7 cellular contexts compared by ENCODE assay signal in the genomic region with DNA sequence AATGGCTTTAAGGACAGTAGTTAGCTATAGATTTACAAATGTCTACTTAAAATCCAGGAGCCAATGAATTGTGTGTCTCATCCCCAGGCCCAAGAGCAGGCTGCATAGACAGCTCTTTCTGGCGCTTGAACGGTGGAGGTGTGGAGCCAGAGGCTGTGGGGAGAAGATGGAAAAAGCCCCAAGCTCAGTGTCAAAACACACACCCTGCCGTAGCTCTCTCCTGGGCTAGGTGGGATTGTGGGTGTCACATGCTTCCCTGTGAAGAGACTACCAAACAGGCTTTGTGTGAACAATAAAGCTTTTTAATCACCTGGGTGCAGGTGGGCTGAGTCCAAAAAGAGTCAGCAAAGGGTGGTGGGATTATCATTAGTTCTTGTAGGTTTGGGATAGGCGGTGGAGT. TPM values are rescaled to one million over a fixed set of nuclear protein-coding genes. Genes with fewer than 3 reads are reported as not detected.
"Had no signal": no experiment of that assay in that cellular context is flagged by ENCODE, and none has a peak within 500 bp of the region (broad histone marks: within the 10 kb centered on the region; RNA-seq: fewer than 3 reads in every experiment).

No MANE protein-coding gene starts in this region.

RNA-seq across cellular contexts. Expression of gene SFTPB, which starts 10.6 kb away (rescaled TPM):
- total RNA-seq: HepG2, HT1080, IMR-90, NCI-H460, PC-9, RPMI7951, SJCRH30 had no signal
- polyA plus RNA-seq: HepG2, IMR-90 had no signal

RNA-seq across cellular contexts. Expression of gene GNLY, which starts 36.8 kb away (rescaled TPM):
- total RNA-seq: HepG2, HT1080, IMR-90, NCI-H460, PC-9, RPMI7951, SJCRH30 had no signal
- polyA plus RNA-seq: HepG2, IMR-90 had no signal
